ENCODE assay signal across 18 cellular contexts in genomic region chr6:138562691-138563090, GRCh38.
DNase-seq lines count a peak whose midpoint lies in the region; ATAC-seq, FAIRE-seq and TF ChIP-seq lines count a peak whose summit lies in the region.
"Had no signal": no experiment of that assay in that cellular context is flagged by ENCODE, and none has a peak within 500 bp of the region (broad histone marks: within the 10 kb centered on the region; RNA-seq: fewer than 3 reads in every experiment).

No MANE protein-coding gene starts in this region.

- ATAC-seq in lung (ENCODE audit: insufficient read depth, low FRiP score): peak; percentile 59
- ATAC-seq: A549, HepG2 had no signal

- TF ChIP-seq POLR2A in GM12891 (IDR thresholded peaks at IDR 0.05; ENCODE audit: low read depth, low read length): no peak

- no peaks in the 10 kb centered on the region for H3K36me3 ChIP-seq in lung (ENCODE audit: control insufficient read depth in 2 of 2, insufficient read depth in 2 of 2, low read length in 2 of 2)

- H3K27me3 ChIP-seq in lung (ENCODE audit: control insufficient read depth, insufficient read depth): no peaks in the 10 kb centered on the region

- DNase-seq in DMS53 (lab: John Stamatoyannopoulos, UW) (peak; percentile 27), DMS53 treated with DMSO at 0.1 percent for 48 hours (lab: John Stamatoyannopoulos, UW; ENCODE audit: unreplicated experiment) (no peak), DMS79 treated with DMSO at 0.1 percent for 48 hours (lab: John Stamatoyannopoulos, UW) (peak; percentile 82), lung (ENCODE audit: low spot score) (no peak), GM12891 (ENCODE audit: insufficient read length, low spot score) (no peak), SW480 (ENCODE audit: low spot score) (no peak)
- no peak for DNase-seq in activated CD8-positive, alpha-beta memory T cell treated with anti-CD3 and anti-CD28 coated beads, Interleukin-2, amount 50 U/mL, for 48 hours
- DNase-seq: AML-193; CD4-positive, alpha-beta T cell; DMS153; GDM1; GOT3; H9; KBM-7 had no signal

- H3K9me3 ChIP-seq in lung (ENCODE audit: control insufficient read depth in 2 of 2, insufficient read depth in 1 of 2, low read length in 1 of 2): no peaks in the 10 kb centered on the region
- H3K9me3 ChIP-seq: A549 had no signal

- no peak overlapping the region for H3K27ac ChIP-seq in lung (ENCODE audit: low read depth in 1 of 2, low read length in 1 of 2)
- H3K27ac ChIP-seq: 22Rv1, A549, C4-2B had no signal

- peaks cover 0 to 4% of the 10 kb centered on the region in 2 donors for H3K4me1 ChIP-seq in lung (ENCODE audit: control insufficient read depth in 2 of 2, insufficient read depth in 2 of 2, low read length in 2 of 2)
- H3K4me1 ChIP-seq: A549 had no signal

- TF ChIP-seq CTCF in lung (IDR thresholded peaks at IDR 0.05; ENCODE audit: control extremely low read depth, extremely low read depth): no peak

- no peak for FAIRE-seq in GM12891 (lab: Jason Lieb, UNC)
- FAIRE-seq: A549, HepG2 had no signal

- H3K4me3 ChIP-seq in lung: no peak overlapping the region
- H3K4me3 ChIP-seq: A549 had no signal

- WGBS in lung, 2 donors: 70 to 92% methylated on average over 8 of the region's 8 CpGs

TF ChIP-seq in GM12891, 5 proteins besides CTCF, POLR2A, EP300 and RAD21:
- TF ChIP-seq SPI1 (IDR thresholded peaks at IDR 0.05; ENCODE audit: low read depth, low read length) (no peak), TAF1 (IDR thresholded peaks at IDR 0.05; ENCODE audit: low read depth, low read length) (no peak), POU2F2 (IDR thresholded peaks at IDR 0.05; ENCODE audit: low read depth, low read length) (no peak), POLR2AphosphoS5 (IDR thresholded peaks at IDR 0.05; ENCODE audit: low read depth, low read length) (no peak), PAX5 (IDR thresholded peaks at IDR 0.05; ENCODE audit: insufficient read depth, low read length, severe bottlenecking) (no peak)

Comparison
In these comparisons a context has a peak if more than half of its experiments do, and no peak if none do; other contexts are left out.
1. DNase-seq: peak in DMS53 (single experiment) and DMS79 treated with DMSO at 0.1 percent for 48 hours (single experiment); none in DMS53 treated with DMSO at 0.1 percent for 48 hours (single experiment), lung (single experiment), activated CD8-positive, alpha-beta memory T cell treated with anti-CD3 and anti-CD28 coated beads, Interleukin-2, amount 50 U/mL, for 48 hours (single experiment), GM12891 (single experiment) and SW480 (single experiment).